ENCODE assay signal across 9 cellular contexts in genomic region chr7:24877790-24878311, GRCh38.
A peak's percentile ranks its signal among the peaks of the same experiment; 100 is the strongest.
DNase-seq lines count a peak whose midpoint lies in the region; ATAC-seq and TF ChIP-seq lines count a peak whose summit lies in the region.
"Had no signal": no experiment of that assay in that cellular context is flagged by ENCODE, and none has a peak within 500 bp of the region (broad histone marks: within the 10 kb centered on the region; RNA-seq: fewer than 3 reads in every experiment).

No MANE protein-coding gene starts in this region.

- peaks cover 0 to under 1% of the 10 kb centered on the region in 2 donors for H3K36me3 ChIP-seq in neuronal stem cell (replicated peaks in 1 of 2; ENCODE audit: control insufficient read depth in 2 of 2, insufficient read depth in 2 of 2, low read length in 2 of 2)
- H3K36me3 ChIP-seq: pancreas had no signal

- no peak overlapping the region for H2BK5ac ChIP-seq in neuronal stem cell (ENCODE audit: low read length)

- H3K27me3 ChIP-seq in neuronal stem cell (ENCODE audit: control insufficient read depth in 3 of 3, insufficient read depth in 3 of 3, low read depth in 1 of 3, low read length in 3 of 3) = no peaks in the 10 kb centered on the region
- H3K27me3 ChIP-seq: pancreas had no signal

- H2AK5ac ChIP-seq in neuronal stem cell (ENCODE audit: low read depth, low read length) = no peak overlapping the region

- no peak overlapping the region for H3K4me3 Mint-ChIP-seq in activated naive CD4-positive, alpha-beta T cell treated with anti-CD3 and anti-CD28 coated beads for 36 hours
- peak overlapping the region in 3 of 8 donors; percentile 7 to 83 (median 35) for H3K4me3 Mint-ChIP-seq in naive B cell
- no peak overlapping the region for H3K4me3 Mint-ChIP-seq in glutamatergic neuron (ENCODE audit: unreplicated experiment)

- WGBS in neuronal stem cell (ENCODE audit: extremely low coverage in 2 of 2, insufficient read length in 2 of 2, insufficient replicate concordance in 1 of 2), 2 donors = no CpG with 5 or more reads among the region's 4 CpGs

- H2AFZ ChIP-seq in neuronal stem cell (ENCODE audit: low read length) = no peak overlapping the region

- H2BK15ac ChIP-seq in neuronal stem cell (ENCODE audit: low read length) = no peak overlapping the region

- H3K27ac Mint-ChIP-seq in activated naive CD4-positive, alpha-beta T cell treated with anti-CD3 and anti-CD28 coated beads for 36 hours = no peak overlapping the region
- H3K27ac Mint-ChIP-seq in naive B cell = peak overlapping the region in 1 of 6 donors; percentile 40
- no peak overlapping the region for H3K27ac Mint-ChIP-seq in glutamatergic neuron (ENCODE audit: unreplicated experiment)

- H2BK120ac ChIP-seq in neuronal stem cell (ENCODE audit: low read depth, low read length) = no peak overlapping the region

- no peak overlapping the region for H4K8ac ChIP-seq in neuronal stem cell (ENCODE audit: low read depth, low read length)

- peaks cover 5% of the 10 kb centered on the region for H3K36me3 Mint-ChIP-seq in activated naive CD4-positive, alpha-beta T cell treated with anti-CD3 and anti-CD28 coated beads for 36 hours (ENCODE audit: low read depth)
- H3K36me3 Mint-ChIP-seq in naive B cell (no peaks in the 10 kb centered on the region), glutamatergic neuron (ENCODE audit: unreplicated experiment) (no peaks in the 10 kb centered on the region)

- H3K9me3 ChIP-seq in neuronal stem cell (replicated peaks in 1 of 2; ENCODE audit: control insufficient read depth in 2 of 2, insufficient read depth in 1 of 2, low read depth in 1 of 2, low read length in 2 of 2) = no peaks in the 10 kb centered on the region
- H3K9me3 ChIP-seq: pancreas had no signal

- H3K9ac ChIP-seq in neuronal stem cell (ENCODE audit: low read depth, low read length, poor library complexity) = no peak overlapping the region

- no peak overlapping the region for H3K4ac ChIP-seq in neuronal stem cell (ENCODE audit: low read length)

- H3K4me1 Mint-ChIP-seq in activated naive CD4-positive, alpha-beta T cell treated with anti-CD3 and anti-CD28 coated beads for 36 hours (ENCODE audit: low read depth) = peaks cover 52% of the 10 kb centered on the region
- peaks cover 13 to 23% (median 13%) of the 10 kb centered on the region in 3 donors for H3K4me1 Mint-ChIP-seq in naive B cell
- H3K4me1 Mint-ChIP-seq in glutamatergic neuron (ENCODE audit: low read depth, unreplicated experiment) = peaks cover 13% of the 10 kb centered on the region

- no peak overlapping the region for H3K4me3 ChIP-seq in neuronal stem cell (ENCODE audit: low read length in 2 of 2)
- H3K4me3 ChIP-seq: pancreas had no signal

- no peak overlapping the region for H3K23ac ChIP-seq in neuronal stem cell (ENCODE audit: low read depth, low read length, poor library complexity)

- ATAC-seq in GM19328 (IDR thresholded peaks at IDR 0.05; ENCODE audit: unreplicated experiment) (peak; percentile 94), HG03159 (IDR thresholded peaks at IDR 0.05; ENCODE audit: unreplicated experiment) (peak; percentile 91), naive B cell (ENCODE audit: low read depth in 2 of 2) (peak; percentile 88 to 91)

- H4K91ac ChIP-seq in neuronal stem cell (ENCODE audit: low read depth, low read length, poor library complexity) = no peak overlapping the region

- intact Hi-C loops in activated naive CD4-positive, alpha-beta T cell treated with anti-CD3 and anti-CD28 coated beads for 36 hours (cut with micrococcal nuclease) = loop anchor here (1.0 kb wide), 4 partner anchors 29 to 101 kb away; no protein-coding TSS in a partner anchor

- no peak overlapping the region for H3K27ac ChIP-seq in neuronal stem cell (replicated peaks; ENCODE audit: low read length)
- H3K27ac ChIP-seq: pancreas had no signal

- H3K4me2 ChIP-seq in neuronal stem cell (ENCODE audit: insufficient read depth, low read length, poor library complexity, severe bottlenecking) = no peak overlapping the region

- in situ Hi-C loops in GM13976 (cut with MboI; ENCODE audit: low sequenced_read_pairs, unreplicated experiment) = no loop called here

- H3K4me1 ChIP-seq in neuronal stem cell (ENCODE audit: control insufficient read depth in 2 of 2, insufficient read depth in 1 of 2, low read depth in 1 of 2, low read length in 2 of 2) = peaks cover 2 to 14% of the 10 kb centered on the region in 2 donors
- H3K4me1 ChIP-seq: pancreas had no signal

- H2BK12ac ChIP-seq in neuronal stem cell (ENCODE audit: low read length) = no peak overlapping the region

- H3K18ac ChIP-seq in neuronal stem cell (ENCODE audit: low read length) = no peak overlapping the region

- CTCF ChIA-PET in activated naive CD4-positive, alpha-beta T cell treated with anti-CD3 and anti-CD28 coated beads for 36 hours (lab: Charles Lee) = interaction anchor here (0.5 to 1.8 kb wide), 9 partner anchors 8 to 1279 kb away, joined by 3 to 7 read pairs (median 4); no protein-coding TSS in a partner anchor

- TF ChIP-seq CTCF in glutamatergic neuron (IDR thresholded peaks at IDR 0.05; ENCODE audit: partially characterized antibody, unreplicated experiment) (no peak), GM13976 (IDR thresholded peaks at IDR 0.05; ENCODE audit: borderline replicate concordance, control extremely low read depth, extremely low read depth, insufficient read depth, missing control alignments) (no peak)

- DNase-seq in AG20443 (ENCODE audit: low spot score) (peak; percentile 25), naive B cell (peak; percentile 24), glutamatergic neuron (no peak), GM13976 (ENCODE audit: low spot score) (no peak), neuronal stem cell (ENCODE audit: low spot score) (no peak)
- DNase-seq in activated naive CD4-positive, alpha-beta T cell treated with anti-CD3 and anti-CD28 coated beads for 36 hours = peak; percentile 53
- DNase-seq: pancreas had no signal

- no peaks in the 10 kb centered on the region for H3K9me3 Mint-ChIP-seq in activated naive CD4-positive, alpha-beta T cell treated with anti-CD3 and anti-CD28 coated beads for 36 hours
- H3K9me3 Mint-ChIP-seq in naive B cell (no peaks in the 10 kb centered on the region), glutamatergic neuron (ENCODE audit: unreplicated experiment) (no peaks in the 10 kb centered on the region)

- H3K14ac ChIP-seq in neuronal stem cell (ENCODE audit: low read length) = no peak overlapping the region

- H3K79me1 ChIP-seq in neuronal stem cell (ENCODE audit: low read depth, low read length) = no peaks in the 10 kb centered on the region

- H3K27me3 Mint-ChIP-seq in activated naive CD4-positive, alpha-beta T cell treated with anti-CD3 and anti-CD28 coated beads for 36 hours (ENCODE audit: low read depth) = no peaks in the 10 kb centered on the region
- H3K27me3 Mint-ChIP-seq in naive B cell = no peaks in the 10 kb centered on the region
- H3K27me3 Mint-ChIP-seq in glutamatergic neuron (ENCODE audit: unreplicated experiment) = peaks cover 3% of the 10 kb centered on the region

Comparison
In these comparisons a context has a peak if more than half of its experiments do, and no peak if none do; other contexts are left out.
1. DNase-seq: peak in AG20443 (single experiment), activated naive CD4-positive, alpha-beta T cell treated with anti-CD3 and anti-CD28 coated beads for 36 hours (single experiment) and naive B cell (single experiment); none in glutamatergic neuron (single experiment), GM13976 (single experiment) and neuronal stem cell (single experiment).
2. Peak in every context shown above with its lines, with median percentiles within 50 percentile points of each other: ATAC-seq.